In the genomic region with DNA sequence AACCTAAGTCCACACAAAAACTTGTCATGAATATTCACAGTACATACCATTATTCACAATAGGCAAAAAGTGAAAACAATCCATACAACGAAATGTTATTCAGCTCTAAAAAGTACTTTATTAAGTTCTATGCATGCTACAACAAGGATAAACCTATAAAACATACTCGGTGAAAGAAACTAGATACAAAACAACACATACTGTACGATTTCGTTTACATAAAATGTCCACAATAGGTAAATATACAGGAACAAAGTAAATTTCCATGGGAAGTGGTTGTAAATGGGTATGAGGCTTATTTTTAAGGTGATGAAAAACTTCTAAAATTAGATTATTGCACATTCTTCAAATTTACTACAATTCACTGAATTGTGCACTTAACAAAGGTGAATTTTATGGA, we compare ENCODE assay signal across 27 cellular contexts. TPM values are rescaled to one million over a fixed set of nuclear protein-coding genes. Genes with fewer than 3 reads are reported as not detected.
"Had no signal": no experiment of that assay in that cellular context is flagged by ENCODE, and none has a peak within 500 bp of the region (broad histone marks: within the 10 kb centered on the region; RNA-seq: fewer than 3 reads in every experiment).

No MANE protein-coding gene starts in this region.

- FAIRE-seq: islet of Langerhans, pancreas had no signal

- ATAC-seq: natural killer cell; pancreas; right cardiac atrium; sciatic nerve; stimulated activated memory B cell treated with anti-CD40 and anti-IgM and Interleukin-4, amounts not matched to agents 10 μg/mL and 1 μg/mL and 100 μg/mL, for 72 hours; stimulated activated naive CD8-positive, alpha-beta T cell treated with anti-CD3 and anti-CD28 coated beads, Interleukin-15, amount 100 ng/mL, for 72 hours had no signal

- H3K27me3 ChIP-seq: vagina had no signal

- H3K9me3 ChIP-seq: neutrophil, pancreas, prostate gland, tibial nerve, vagina had no signal

- H3K36me3 ChIP-seq: left ventricle myocardium inferior, neural progenitor cell, neutrophil, pancreas, prostate gland, tibial nerve, vagina had no signal

- H2AFZ ChIP-seq: neural progenitor cell had no signal

- H3K9ac ChIP-seq: neural progenitor cell had no signal

- H3K4me3 ChIP-seq: left ventricle myocardium inferior, lung, neural progenitor cell, pancreas, prostate gland, skin epidermis, tibial nerve, vagina had no signal

- H3K27ac ChIP-seq: left ventricle myocardium inferior, neural progenitor cell, neutrophil, pancreas, prostate gland, skin epidermis, tibial nerve, vagina had no signal

- H3K4me1 ChIP-seq: left ventricle myocardium inferior, neural progenitor cell, pancreas, prostate gland, tibial nerve, vagina had no signal

- H3K4me2 ChIP-seq: neural progenitor cell had no signal

- DNase-seq: hypothalamus; immature natural killer cell; left ventricle myocardium inferior; mesendoderm; naive B cell; natural killer cell; nephron progenitor cell; pancreas; posterior cingulate gyrus; retina; right cardiac atrium; stimulated activated CD4-positive, alpha-beta T cell treated with anti-CD3 and anti-CD28 coated beads, Interleukin-2, amount 100 ng/mL, for 48 hours; stimulated activated CD4-positive, alpha-beta T cell treated with anti-CD3 and anti-CD28 coated beads, Interleukin-4, amount 100 ng/mL, for 4 hours; stimulated activated CD8-positive, alpha-beta memory T cell treated with anti-CD3 and anti-CD28 coated beads, Interleukin-4, amount 100 ng/mL, for 48 hours; stimulated activated naive CD4-positive, alpha-beta T cell treated with Interleukin-2 at 50 U/mL for 16 hours; stimulated activated naive CD8-positive, alpha-beta T cell treated with anti-CD3 and anti-CD28 coated beads, Interleukin-15, amount 100 ng/mL, for 72 hours; substantia nigra had no signal

RNA-seq across cellular contexts. Expression of a gene that starts 8.0 kb away (rescaled TPM):
- total RNA-seq: left ventricle myocardium inferior, natural killer cell had no signal
